ENCODE assay signal across 19 cellular contexts in the genomic region with DNA sequence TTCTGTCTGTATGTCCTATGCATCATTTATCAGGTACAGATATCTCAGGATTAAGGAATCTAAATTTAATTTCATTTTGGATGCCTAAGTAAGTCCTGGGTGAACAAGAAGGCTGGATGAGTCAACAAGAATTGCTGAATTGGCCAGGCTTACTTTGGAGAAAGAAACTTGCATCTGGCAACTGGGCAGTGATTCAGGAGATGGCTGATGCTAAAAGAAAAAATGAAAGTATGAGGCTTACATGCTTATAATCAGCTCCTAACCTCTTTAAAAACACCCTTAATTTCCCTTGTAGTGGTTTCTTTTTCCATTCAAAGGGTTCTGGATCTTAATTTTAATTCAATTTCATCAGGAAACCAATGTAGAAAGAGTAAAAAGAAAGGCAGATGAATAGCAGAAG.
A peak's percentile ranks its signal among the peaks of the same experiment; 100 is the strongest.
DNase-seq lines count a peak whose midpoint lies in the region; ATAC-seq, FAIRE-seq and TF ChIP-seq lines count a peak whose summit lies in the region.
"Had no signal": no experiment of that assay in that cellular context is flagged by ENCODE, and none has a peak within 500 bp of the region (broad histone marks: within the 10 kb centered on the region; RNA-seq: fewer than 3 reads in every experiment).

No MANE protein-coding gene starts in this region.

- H3K4me3 ChIP-seq in fibroblast of the aortic adventitia (ENCODE audit: low read depth, low read length): no peak overlapping the region
- H3K4me3 ChIP-seq in sigmoid colon: no peak overlapping the region
- H3K4me3 ChIP-seq: upper lobe of left lung had no signal

- peak; percentile 55 for FAIRE-seq in H54 (lab: Jason Lieb, UNC)
- FAIRE-seq: A204.1, bronchial epithelial cell, TTC549 had no signal

- TF ChIP-seq POLR2A in H54 (IDR thresholded peaks at IDR 0.05; ENCODE audit: low read depth, low read length) (no peak), GM18505 (IDR thresholded peaks at IDR 0.05; ENCODE audit: borderline replicate concordance, extremely low read depth, insufficient read depth, insufficient read length) (no peak), sigmoid colon (IDR thresholded peaks at IDR 0.05) (no peak)

- DNase-seq in A172 (ENCODE audit: low spot score): peak; percentile 14
- no peak for DNase-seq in H54 (ENCODE audit: insufficient read length, low spot score)
- DNase-seq in fibroblast of the aortic adventitia (ENCODE audit: low read depth): peak; percentile 91
- DNase-seq in DMS79 treated with DMSO at 0.1 percent for 48 hours (lab: John Stamatoyannopoulos, UW): no peak
- no peak for DNase-seq in SW480 (ENCODE audit: low spot score)
- no peak for DNase-seq in sigmoid colon
- DNase-seq: activated CD4-positive, alpha-beta T cell treated with anti-CD3 and anti-CD28 coated beads, Interleukin-2, amount 10 ng/mL, durations not matched to agents 7 days and 5 days; activated T-cell treated with anti-CD3 and anti-CD28 coated beads, Interleukin-2, amount 50 U/mL, for 1 hour; CD8-positive, alpha-beta T cell; NCI-H1105; NCI-H2171; NCI-H774; upper lobe of left lung had no signal

- no peaks in the 10 kb centered on the region for H3K36me3 ChIP-seq in sigmoid colon
- H3K36me3 ChIP-seq: upper lobe of left lung had no signal

- peak; percentile 88 for ATAC-seq in SK-N-SH treated with all-trans-retinoic acid at 6 μM for 48 hours
- no peak for ATAC-seq in GM18505 (IDR thresholded peaks at IDR 0.05; ENCODE audit: unreplicated experiment)
- ATAC-seq: CD8-positive, alpha-beta T cell; Panc1 had no signal

- no peak overlapping the region for H3K27ac ChIP-seq in sigmoid colon
- H3K27ac ChIP-seq: upper lobe of left lung had no signal

- TF ChIP-seq EP300 in sigmoid colon (IDR thresholded peaks at IDR 0.05): no peak

- intact Hi-C loops in sigmoid colon (cut with DNase I): no loop called here

- no peaks in the 10 kb centered on the region for H3K27me3 ChIP-seq in sigmoid colon
- H3K27me3 ChIP-seq: upper lobe of left lung had no signal

- H3K4me1 ChIP-seq in sigmoid colon: no peaks in the 10 kb centered on the region
- H3K4me1 ChIP-seq: upper lobe of left lung had no signal

- TF ChIP-seq CTCF in fibroblast of the aortic adventitia (IDR thresholded peaks at IDR 0.05; ENCODE audit: insufficient read depth, low read length) (no peak), sigmoid colon (IDR thresholded peaks at IDR 0.05) (no peak)

- peaks cover 0 to 3% (median 0%) of the 10 kb centered on the region in 4 donors for H3K9me3 ChIP-seq in sigmoid colon

TF ChIP-seq in SK-N-SH treated with all-trans-retinoic acid at 6 μM for 48 hours, 23 proteins besides CTCF, POLR2A, EP300 and RAD21:
- no peak for TF ChIP-seq SNAI2 (CRISPR knock-in tag; IDR thresholded peaks at IDR 0.05)
- no peak for TF ChIP-seq GLIS3 (CRISPR knock-in tag; IDR thresholded peaks at IDR 0.05)
- TF ChIP-seq, protein P1, sequence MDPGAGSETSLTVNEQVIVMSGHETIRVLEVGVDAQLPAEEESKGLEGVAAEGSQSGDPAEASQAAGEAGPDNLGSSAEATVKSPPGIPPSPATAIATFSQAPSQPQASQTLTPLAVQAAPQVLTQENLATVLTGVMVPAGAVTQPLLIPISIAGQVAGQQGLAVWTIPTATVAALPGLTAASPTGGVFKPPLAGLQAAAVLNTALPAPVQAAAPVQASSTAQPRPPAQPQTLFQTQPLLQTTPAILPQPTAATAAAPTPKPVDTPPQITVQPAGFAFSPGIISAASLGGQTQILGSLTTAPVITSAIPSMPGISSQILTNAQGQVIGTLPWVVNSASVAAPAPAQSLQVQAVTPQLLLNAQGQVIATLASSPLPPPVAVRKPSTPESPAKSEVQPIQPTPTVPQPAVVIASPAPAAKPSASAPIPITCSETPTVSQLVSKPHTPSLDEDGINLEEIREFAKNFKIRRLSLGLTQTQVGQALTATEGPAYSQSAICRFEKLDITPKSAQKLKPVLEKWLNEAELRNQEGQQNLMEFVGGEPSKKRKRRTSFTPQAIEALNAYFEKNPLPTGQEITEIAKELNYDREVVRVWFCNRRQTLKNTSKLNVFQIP (CRISPR knock-in tag; IDR thresholded peaks at IDR 0.05; ENCODE audit: borderline replicate concordance, low read depth): no peak
- TF ChIP-seq ZNF8 (CRISPR knock-in tag; IDR thresholded peaks at IDR 0.05): no peak
- no peak for TF ChIP-seq BACH2 (CRISPR knock-in tag; IDR thresholded peaks at IDR 0.05; ENCODE audit: borderline replicate concordance)
- no peak for TF ChIP-seq TCF4 (CRISPR knock-in tag; IDR thresholded peaks at IDR 0.05; ENCODE audit: borderline replicate concordance)
- no peak for TF ChIP-seq ESRRG (CRISPR knock-in tag; IDR thresholded peaks at IDR 0.05)
- TF ChIP-seq ISL1 (CRISPR knock-in tag; IDR thresholded peaks at IDR 0.05): no peak
- TF ChIP-seq, protein P2, sequence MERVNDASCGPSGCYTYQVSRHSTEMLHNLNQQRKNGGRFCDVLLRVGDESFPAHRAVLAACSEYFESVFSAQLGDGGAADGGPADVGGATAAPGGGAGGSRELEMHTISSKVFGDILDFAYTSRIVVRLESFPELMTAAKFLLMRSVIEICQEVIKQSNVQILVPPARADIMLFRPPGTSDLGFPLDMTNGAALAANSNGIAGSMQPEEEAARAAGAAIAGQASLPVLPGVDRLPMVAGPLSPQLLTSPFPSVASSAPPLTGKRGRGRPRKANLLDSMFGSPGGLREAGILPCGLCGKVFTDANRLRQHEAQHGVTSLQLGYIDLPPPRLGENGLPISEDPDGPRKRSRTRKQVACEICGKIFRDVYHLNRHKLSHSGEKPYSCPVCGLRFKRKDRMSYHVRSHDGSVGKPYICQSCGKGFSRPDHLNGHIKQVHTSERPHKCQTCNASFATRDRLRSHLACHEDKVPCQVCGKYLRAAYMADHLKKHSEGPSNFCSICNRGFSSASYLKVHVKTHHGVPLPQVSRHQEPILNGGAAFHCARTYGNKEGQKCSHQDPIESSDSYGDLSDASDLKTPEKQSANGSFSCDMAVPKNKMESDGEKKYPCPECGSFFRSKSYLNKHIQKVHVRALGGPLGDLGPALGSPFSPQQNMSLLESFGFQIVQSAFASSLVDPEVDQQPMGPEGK (CRISPR knock-in tag; IDR thresholded peaks at IDR 0.05; ENCODE audit: borderline replicate concordance): no peak
- no peak for TF ChIP-seq ZFP3 (CRISPR knock-in tag; IDR thresholded peaks at IDR 0.05)
- no peak for TF ChIP-seq ZC3H10 (CRISPR knock-in tag; IDR thresholded peaks at IDR 0.05)
- TF ChIP-seq ZNF70 (CRISPR knock-in tag; IDR thresholded peaks at IDR 0.05): no peak
- no peak for TF ChIP-seq TOX (CRISPR knock-in tag; IDR thresholded peaks at IDR 0.05; ENCODE audit: borderline replicate concordance)
- TF ChIP-seq, protein P3, sequence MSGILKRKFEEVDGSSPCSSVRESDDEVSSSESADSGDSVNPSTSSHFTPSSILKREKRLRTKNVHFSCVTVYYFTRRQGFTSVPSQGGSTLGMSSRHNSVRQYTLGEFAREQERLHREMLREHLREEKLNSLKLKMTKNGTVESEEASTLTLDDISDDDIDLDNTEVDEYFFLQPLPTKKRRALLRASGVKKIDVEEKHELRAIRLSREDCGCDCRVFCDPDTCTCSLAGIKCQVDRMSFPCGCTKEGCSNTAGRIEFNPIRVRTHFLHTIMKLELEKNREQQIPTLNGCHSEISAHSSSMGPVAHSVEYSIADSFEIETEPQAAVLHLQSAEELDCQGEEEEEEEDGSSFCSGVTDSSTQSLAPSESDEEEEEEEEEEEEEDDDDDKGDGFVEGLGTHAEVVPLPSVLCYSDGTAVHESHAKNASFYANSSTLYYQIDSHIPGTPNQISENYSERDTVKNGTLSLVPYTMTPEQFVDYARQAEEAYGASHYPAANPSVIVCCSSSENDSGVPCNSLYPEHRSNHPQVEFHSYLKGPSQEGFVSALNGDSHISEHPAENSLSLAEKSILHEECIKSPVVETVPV (CRISPR knock-in tag; IDR thresholded peaks at IDR 0.05): no peak
- TF ChIP-seq CSDC2 (CRISPR knock-in tag; IDR thresholded peaks at IDR 0.05): no peak
- TF ChIP-seq PPARA (CRISPR knock-in tag; IDR thresholded peaks at IDR 0.05; ENCODE audit: borderline replicate concordance): no peak
- TF ChIP-seq, protein P4, sequence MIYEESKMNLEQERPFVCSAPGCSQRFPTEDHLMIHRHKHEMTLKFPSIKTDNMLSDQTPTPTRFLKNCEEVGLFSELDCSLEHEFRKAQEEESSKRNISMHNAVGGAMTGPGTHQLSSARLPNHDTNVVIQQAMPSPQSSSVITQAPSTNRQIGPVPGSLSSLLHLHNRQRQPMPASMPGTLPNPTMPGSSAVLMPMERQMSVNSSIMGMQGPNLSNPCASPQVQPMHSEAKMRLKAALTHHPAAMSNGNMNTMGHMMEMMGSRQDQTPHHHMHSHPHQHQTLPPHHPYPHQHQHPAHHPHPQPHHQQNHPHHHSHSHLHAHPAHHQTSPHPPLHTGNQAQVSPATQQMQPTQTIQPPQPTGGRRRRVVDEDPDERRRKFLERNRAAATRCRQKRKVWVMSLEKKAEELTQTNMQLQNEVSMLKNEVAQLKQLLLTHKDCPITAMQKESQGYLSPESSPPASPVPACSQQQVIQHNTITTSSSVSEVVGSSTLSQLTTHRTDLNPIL (CRISPR knock-in tag; IDR thresholded peaks at IDR 0.05; ENCODE audit: low read depth): no peak
- TF ChIP-seq ARNTL (CRISPR knock-in tag; IDR thresholded peaks at IDR 0.05; ENCODE audit: borderline replicate concordance, low read depth): no peak
- TF ChIP-seq ZNF565 (CRISPR knock-in tag; conservative IDR thresholded peaks at IDR 0.05; ENCODE audit: low read depth): no peak

Comparison
In these comparisons a context has a peak if more than half of its experiments do, and no peak if none do; other contexts are left out.
1. DNase-seq: peak in A172 (single experiment) and fibroblast of the aortic adventitia (single experiment); none in H54 (single experiment), DMS79 treated with DMSO at 0.1 percent for 48 hours (single experiment), SW480 (single experiment) and sigmoid colon (single experiment).